Comparison of ENCODE assay signal across 15 cellular contexts in the genomic region with DNA sequence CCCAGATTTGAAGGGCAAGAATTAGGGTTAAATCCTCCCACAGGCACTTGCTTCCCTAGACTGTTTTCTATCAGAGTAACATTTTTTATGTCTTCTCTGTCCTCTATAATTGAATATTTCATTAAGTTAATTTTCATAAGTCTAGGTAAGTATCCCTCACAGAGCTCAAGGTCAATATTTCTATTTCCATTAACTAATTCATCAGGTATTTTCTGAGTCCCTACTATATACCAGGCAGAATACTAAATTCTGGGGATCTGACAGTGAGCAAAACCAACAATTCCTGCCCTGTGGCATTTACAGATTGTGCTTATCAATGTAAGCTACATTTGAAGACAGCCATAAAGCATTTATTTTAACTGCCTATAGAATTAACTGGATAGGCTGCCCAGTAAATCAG.
A peak's percentile ranks its signal among the peaks of the same experiment; 100 is the strongest.
DNase-seq lines count a peak whose midpoint lies in the region; ATAC-seq, FAIRE-seq and TF ChIP-seq lines count a peak whose summit lies in the region.
"Had no signal": no experiment of that assay in that cellular context is flagged by ENCODE, and none has a peak within 500 bp of the region (broad histone marks: within the 10 kb centered on the region; RNA-seq: fewer than 3 reads in every experiment).

No MANE protein-coding gene starts in this region.

- no peak for ATAC-seq in WTC11
- ATAC-seq in foreskin keratinocyte, result no peak
- ATAC-seq: CD8-positive, alpha-beta T cell; Right ventricle myocardium inferior had no signal

- H3K4me1 ChIP-seq in GM23248 (ENCODE audit: insufficient read depth) (peaks cover 49% of the 10 kb centered on the region), kidney (ENCODE audit: control insufficient read depth in 1 of 2, insufficient read depth in 1 of 2, low read depth in 1 of 2, low read length in 2 of 2) (peaks cover 4 to 8% of the 10 kb centered on the region in 2 donors), foreskin keratinocyte (peaks cover 48% of the 10 kb centered on the region)

- H3K4me3 Mint-ChIP-seq in WTC11 (no peak overlapping the region), progenitor cell of endocrine pancreas (ENCODE audit: low read depth) (no peak overlapping the region)
- H3K4me3 Mint-ChIP-seq: CD8-positive, alpha-beta T cell had no signal

- DNase-seq in GM23248 (no peak), WTC11 (ENCODE audit: low spot score) (no peak), kidney (no peak), progenitor cell of endocrine pancreas (ENCODE audit: low spot score, unreplicated experiment) (no peak), foreskin keratinocyte (no peak), NCI-H2227 (lab: John Stamatoyannopoulos, UW; ENCODE audit: unreplicated experiment) (no peak), COLO829 (ENCODE audit: low spot score) (no peak), caudate nucleus (lab: John Stamatoyannopoulos, UW) (no peak)
- DNase-seq: C1 segment of cervical spinal cord; Calu3; CD8-positive, alpha-beta T cell; GOT3; NCI-H2171 had no signal

- H3K9me2 ChIP-seq in GM23248 (ENCODE audit: insufficient read depth), result no peaks in the 10 kb centered on the region

- FAIRE-seq in kidney (lab: Jason Lieb, UNC), result no peak
- FAIRE-seq: GM12891 had no signal

- no peaks in the 10 kb centered on the region for H3K36me3 Mint-ChIP-seq in WTC11
- no peaks in the 10 kb centered on the region for H3K36me3 Mint-ChIP-seq in progenitor cell of endocrine pancreas (ENCODE audit: insufficient read depth)
- H3K36me3 Mint-ChIP-seq: CD8-positive, alpha-beta T cell had no signal

- 0 out of 2 replicates have a peak overlapping the region, but pooled peaks have one; percentile 35 for H2AFZ ChIP-seq in GM23248

- TF ChIP-seq CTCF in WTC11 (IDR thresholded peaks at IDR 0.05) (no peak), kidney (IDR thresholded peaks at IDR 0.05; ENCODE audit: borderline replicate concordance, extremely low read depth, insufficient read depth) (no peak), progenitor cell of endocrine pancreas (IDR thresholded peaks at IDR 0.05; ENCODE audit: unreplicated experiment) (no peak), foreskin keratinocyte (conservative IDR thresholded peaks at IDR 0.05) (no peak)

- H3K27ac ChIP-seq in GM23248 (peak overlapping the region; percentile 19; the same call in 1 of the 2 replicates), kidney (ENCODE audit: low read depth in 2 of 2, low read length in 2 of 2) (peak overlapping the region; percentile 2 to 5), foreskin keratinocyte (no peak overlapping the region), caudate nucleus (ENCODE audit: low read depth, low read length) (no peak overlapping the region)

- H3K27me3 Mint-ChIP-seq in WTC11 (ENCODE audit: low read depth) (no peaks in the 10 kb centered on the region), progenitor cell of endocrine pancreas (no peaks in the 10 kb centered on the region)

- H3K79me2 ChIP-seq in GM23248 (ENCODE audit: insufficient read depth), result no peaks in the 10 kb centered on the region

- peaks cover 28% of the 10 kb centered on the region for H3K4me1 Mint-ChIP-seq in WTC11
- peaks cover 23% of the 10 kb centered on the region for H3K4me1 Mint-ChIP-seq in progenitor cell of endocrine pancreas (ENCODE audit: low read depth)

- CTCF ChIA-PET in WTC11 (lab: Charles Lee), result interaction anchor here (0.5 to 1.2 kb wide), 3 partner anchors 9 to 162 kb away, joined by 3 to 4 read pairs (median 4); no protein-coding TSS in a partner anchor

- H3K9me3 Mint-ChIP-seq in WTC11, result peaks cover 6% of the 10 kb centered on the region; the same call in 1 of the 2 replicates
- no peaks in the 10 kb centered on the region for H3K9me3 Mint-ChIP-seq in progenitor cell of endocrine pancreas (ENCODE audit: low read depth)
- H3K9me3 Mint-ChIP-seq: CD8-positive, alpha-beta T cell had no signal

- no peak overlapping the region for H3K9ac ChIP-seq in GM23248
- H3K9ac ChIP-seq in kidney (ENCODE audit: low read length in 2 of 2), result no peak overlapping the region

- H3K27me3 ChIP-seq in GM23248 (replicated peaks; ENCODE audit: insufficient read depth) (no peaks in the 10 kb centered on the region), foreskin keratinocyte (no peaks in the 10 kb centered on the region)

- H3F3A ChIP-seq in GM23248 (ENCODE audit: insufficient read depth), result peaks cover 36% of the 10 kb centered on the region

- intact Hi-C loops in kidney (cut with DNase I), result no loop called here

- H3K4me3 ChIP-seq in GM23248, result no peak overlapping the region
- H3K4me3 ChIP-seq in kidney (ENCODE audit: low read length in 2 of 2), result no peak overlapping the region

- H3K36me3 ChIP-seq in GM23248 (ENCODE audit: low read depth) (no peaks in the 10 kb centered on the region), kidney (ENCODE audit: control insufficient read depth in 1 of 2, insufficient read depth in 2 of 2, low read length in 2 of 2) (no peaks in the 10 kb centered on the region)

- 0 out of 2 replicates have a peak overlapping the region, but pooled peaks have one; percentile 33 for H3K27ac Mint-ChIP-seq in WTC11
- H3K27ac Mint-ChIP-seq in progenitor cell of endocrine pancreas, result peak overlapping the region; percentile 71
- H3K27ac Mint-ChIP-seq: CD8-positive, alpha-beta T cell had no signal

- in situ Hi-C loops in GM23248 (cut with MboI), result no loop called here

- POLR2A ChIA-PET in WTC11 (lab: Charles Lee), result no interaction called here

- H3K9me3 ChIP-seq in GM23248 (ENCODE audit: low read depth) (no peaks in the 10 kb centered on the region), kidney (ENCODE audit: control insufficient read depth in 1 of 2, low read length in 2 of 2) (no peaks in the 10 kb centered on the region)

- no peaks in the 10 kb centered on the region for H4K20me1 ChIP-seq in GM23248 (ENCODE audit: insufficient read depth)

- H3K4me2 ChIP-seq in GM23248 (ENCODE audit: unreplicated experiment), result peak overlapping the region; percentile 3

TF ChIP-seq in WTC11, 78 proteins besides CTCF, POLR2A, EP300 and RAD21:
- TF ChIP-seq MXD4 (CRISPR knock-in tag; IDR thresholded peaks at IDR 0.05; ENCODE audit: borderline replicate concordance) (no peak), TEAD1 (CRISPR knock-in tag; IDR thresholded peaks at IDR 0.05) (no peak), TP53 (CRISPR knock-in tag; IDR thresholded peaks at IDR 0.05) (no peak), SP1 (CRISPR knock-in tag; conservative IDR thresholded peaks at IDR 0.05) (no peak), NFYB (CRISPR knock-in tag; conservative IDR thresholded peaks at IDR 0.05; ENCODE audit: low read depth) (no peak), NFATC4 (CRISPR knock-in tag; IDR thresholded peaks at IDR 0.05) (no peak)
- TF ChIP-seq, protein P1, sequence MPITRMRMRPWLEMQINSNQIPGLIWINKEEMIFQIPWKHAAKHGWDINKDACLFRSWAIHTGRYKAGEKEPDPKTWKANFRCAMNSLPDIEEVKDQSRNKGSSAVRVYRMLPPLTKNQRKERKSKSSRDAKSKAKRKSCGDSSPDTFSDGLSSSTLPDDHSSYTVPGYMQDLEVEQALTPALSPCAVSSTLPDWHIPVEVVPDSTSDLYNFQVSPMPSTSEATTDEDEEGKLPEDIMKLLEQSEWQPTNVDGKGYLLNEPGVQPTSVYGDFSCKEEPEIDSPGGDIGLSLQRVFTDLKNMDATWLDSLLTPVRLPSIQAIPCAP (CRISPR knock-in tag; IDR thresholded peaks at IDR 0.05), result no peak

Comparison
In these comparisons a context has a peak if more than half of its experiments do, and no peak if none do; other contexts are left out.
1. H3K27ac ChIP-seq: peak in GM23248 (single experiment) and kidney (2 of 2); none in foreskin keratinocyte (single experiment) and caudate nucleus (single experiment).